Comparison of ENCODE assay signal across 1 cellular context in the genomic region with DNA sequence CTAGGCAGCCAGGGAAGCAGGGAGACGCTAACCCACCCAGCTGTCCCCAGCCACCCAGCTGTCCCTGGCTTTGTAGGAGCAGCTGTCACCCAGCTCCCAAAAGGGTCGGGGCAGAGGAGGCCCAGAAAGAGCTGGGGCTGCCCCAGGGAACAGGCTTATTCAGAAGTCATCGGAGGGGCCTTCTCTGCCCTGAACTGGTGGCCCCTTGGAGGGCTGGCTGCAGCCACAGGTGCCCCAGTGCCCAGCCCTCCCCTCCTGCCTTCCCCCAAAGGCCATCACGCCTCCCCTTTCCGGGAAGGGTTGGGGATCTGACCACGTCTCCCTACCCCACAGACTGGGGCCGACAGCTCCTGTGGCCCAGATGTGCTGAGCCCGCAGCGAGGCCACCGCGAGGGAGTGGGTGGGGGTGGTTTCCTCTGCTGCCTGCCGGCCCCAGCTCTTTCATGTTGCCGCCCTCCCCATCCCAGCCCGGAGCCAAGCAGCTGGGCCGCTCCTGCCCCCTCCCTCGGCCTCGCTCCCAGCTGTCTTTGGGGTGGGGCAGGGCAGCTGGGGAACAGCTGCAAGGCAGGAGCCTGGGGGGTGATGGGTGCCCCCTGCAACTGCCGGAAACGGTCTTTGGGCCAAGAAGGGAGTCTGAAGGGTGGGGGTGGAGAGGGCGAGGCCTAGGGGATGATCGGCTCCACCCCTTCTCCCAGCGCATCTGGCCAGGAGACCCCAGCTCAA.
TF ChIP-seq lines count a peak whose summit lies in the region.

No MANE protein-coding gene starts in this region.

TF ChIP-seq in SK-N-SH treated with all-trans-retinoic acid at 6 μM for 48 hours, 23 proteins besides CTCF, POLR2A, EP300 and RAD21 (continued from another document):
- TF ChIP-seq, protein P1, sequence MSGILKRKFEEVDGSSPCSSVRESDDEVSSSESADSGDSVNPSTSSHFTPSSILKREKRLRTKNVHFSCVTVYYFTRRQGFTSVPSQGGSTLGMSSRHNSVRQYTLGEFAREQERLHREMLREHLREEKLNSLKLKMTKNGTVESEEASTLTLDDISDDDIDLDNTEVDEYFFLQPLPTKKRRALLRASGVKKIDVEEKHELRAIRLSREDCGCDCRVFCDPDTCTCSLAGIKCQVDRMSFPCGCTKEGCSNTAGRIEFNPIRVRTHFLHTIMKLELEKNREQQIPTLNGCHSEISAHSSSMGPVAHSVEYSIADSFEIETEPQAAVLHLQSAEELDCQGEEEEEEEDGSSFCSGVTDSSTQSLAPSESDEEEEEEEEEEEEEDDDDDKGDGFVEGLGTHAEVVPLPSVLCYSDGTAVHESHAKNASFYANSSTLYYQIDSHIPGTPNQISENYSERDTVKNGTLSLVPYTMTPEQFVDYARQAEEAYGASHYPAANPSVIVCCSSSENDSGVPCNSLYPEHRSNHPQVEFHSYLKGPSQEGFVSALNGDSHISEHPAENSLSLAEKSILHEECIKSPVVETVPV (CRISPR knock-in tag; IDR thresholded peaks at IDR 0.05) = no peak
- TF ChIP-seq, protein P2, sequence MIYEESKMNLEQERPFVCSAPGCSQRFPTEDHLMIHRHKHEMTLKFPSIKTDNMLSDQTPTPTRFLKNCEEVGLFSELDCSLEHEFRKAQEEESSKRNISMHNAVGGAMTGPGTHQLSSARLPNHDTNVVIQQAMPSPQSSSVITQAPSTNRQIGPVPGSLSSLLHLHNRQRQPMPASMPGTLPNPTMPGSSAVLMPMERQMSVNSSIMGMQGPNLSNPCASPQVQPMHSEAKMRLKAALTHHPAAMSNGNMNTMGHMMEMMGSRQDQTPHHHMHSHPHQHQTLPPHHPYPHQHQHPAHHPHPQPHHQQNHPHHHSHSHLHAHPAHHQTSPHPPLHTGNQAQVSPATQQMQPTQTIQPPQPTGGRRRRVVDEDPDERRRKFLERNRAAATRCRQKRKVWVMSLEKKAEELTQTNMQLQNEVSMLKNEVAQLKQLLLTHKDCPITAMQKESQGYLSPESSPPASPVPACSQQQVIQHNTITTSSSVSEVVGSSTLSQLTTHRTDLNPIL (CRISPR knock-in tag; IDR thresholded peaks at IDR 0.05; ENCODE audit: low read depth) = no peak
